Comparison of ENCODE assay signal across 13 cellular contexts in genomic region chr7:44964831-44965440, GRCh38. TPM values are rescaled to one million over a fixed set of nuclear protein-coding genes. Genes with fewer than 3 reads are reported as not detected.
A peak's percentile ranks its signal among the peaks of the same experiment; 100 is the strongest.
DNase-seq lines count a peak whose midpoint lies in the region; ATAC-seq and TF ChIP-seq lines count a peak whose summit lies in the region.
"Had no signal": no experiment of that assay in that cellular context is flagged by ENCODE, and none has a peak within 500 bp of the region (broad histone marks: within the 10 kb centered on the region; RNA-seq: fewer than 3 reads in every experiment).

No MANE protein-coding gene starts in this region.

- TF ChIP-seq POLR2A in NB4 (IDR thresholded peaks at IDR 0.05; ENCODE audit: extremely low read depth, insufficient read length), result no peak

- H3K27ac Mint-ChIP-seq in activated CD8-positive, alpha-beta memory T cell treated with anti-CD3 and anti-CD28 coated beads, Interleukin-2, amount 10 ng/mL, durations not matched to agents 7 days and 5 days, result no peak overlapping the region
- no peak overlapping the region for H3K27ac Mint-ChIP-seq in osteocyte (ENCODE audit: unreplicated experiment)

- H3K27me3 Mint-ChIP-seq in activated CD8-positive, alpha-beta memory T cell treated with anti-CD3 and anti-CD28 coated beads, Interleukin-2, amount 10 ng/mL, durations not matched to agents 7 days and 5 days, result no peaks in the 10 kb centered on the region
- H3K27me3 Mint-ChIP-seq in osteocyte (ENCODE audit: unreplicated experiment), result no peaks in the 10 kb centered on the region

- H3K27ac ChIP-seq in coronary artery, result no peak overlapping the region
- H3K27ac ChIP-seq: KMS-11, thyroid gland had no signal

- H3K4me1 Mint-ChIP-seq in activated CD8-positive, alpha-beta memory T cell treated with anti-CD3 and anti-CD28 coated beads, Interleukin-2, amount 10 ng/mL, durations not matched to agents 7 days and 5 days, result peaks cover 16% of the 10 kb centered on the region
- no peaks in the 10 kb centered on the region for H3K4me1 Mint-ChIP-seq in osteocyte (ENCODE audit: unreplicated experiment)

- H3K36me3 Mint-ChIP-seq in activated CD8-positive, alpha-beta memory T cell treated with anti-CD3 and anti-CD28 coated beads, Interleukin-2, amount 10 ng/mL, durations not matched to agents 7 days and 5 days, result peaks cover 48% of the 10 kb centered on the region
- H3K36me3 Mint-ChIP-seq in osteocyte (ENCODE audit: unreplicated experiment), result no peaks in the 10 kb centered on the region

- DNase-seq in activated CD8-positive, alpha-beta memory T cell treated with anti-CD3 and anti-CD28 coated beads for 24 hours, result peak; percentile 61
- no peak for DNase-seq in activated CD8-positive, alpha-beta memory T cell treated with anti-CD3 and anti-CD28 coated beads, Interleukin-2, amount 10 ng/mL, durations not matched to agents 7 days and 5 days
- DNase-seq in NB4 (ENCODE audit: low read depth) (peak; percentile 24), coronary artery (ENCODE audit: low spot score) (peak; percentile 70), sciatic nerve (ENCODE audit: low spot score) (peak; percentile 52), glomerular visceral epithelial cell (ENCODE audit: extremely low spot score) (no peak), osteocyte (ENCODE audit: extremely low spot score, unreplicated experiment) (no peak)
- DNase-seq: amygdala, NCI-H1417 treated with DMSO at 0.1 percent for 48 hours, thyroid gland had no signal

- TF ChIP-seq CTCF in NB4 (IDR thresholded peaks at IDR 0.05; ENCODE audit: low read depth, low read length) (no peak), coronary artery (IDR thresholded peaks at IDR 0.05) (no peak), osteocyte (IDR thresholded peaks at IDR 0.05) (no peak)

- intact Hi-C loops in sciatic nerve (cut with DNase I), result loop anchor here (10.0 kb wide), 1 partner anchor 170 kb away; no protein-coding TSS in a partner anchor

- H3K4me3 ChIP-seq in NB4 (ENCODE audit: low read depth, low read length), result no peak overlapping the region
- H3K4me3 ChIP-seq in coronary artery, result no peak overlapping the region
- H3K4me3 ChIP-seq: thyroid gland had no signal

- ATAC-seq in activated CD8-positive, alpha-beta memory T cell treated with anti-CD3 and anti-CD28 coated beads, Interleukin-2, amount 10 ng/mL, durations not matched to agents 7 days and 5 days, result no peak
- ATAC-seq in sciatic nerve (no peak), GM21723 (IDR thresholded peaks at IDR 0.05; ENCODE audit: unreplicated experiment) (no peak)

- H3K4me3 Mint-ChIP-seq in activated CD8-positive, alpha-beta memory T cell treated with anti-CD3 and anti-CD28 coated beads, Interleukin-2, amount 10 ng/mL, durations not matched to agents 7 days and 5 days, result no peak overlapping the region
- H3K4me3 Mint-ChIP-seq in osteocyte (ENCODE audit: unreplicated experiment), result no peak overlapping the region

- H3K9me3 Mint-ChIP-seq in activated CD8-positive, alpha-beta memory T cell treated with anti-CD3 and anti-CD28 coated beads, Interleukin-2, amount 10 ng/mL, durations not matched to agents 7 days and 5 days (ENCODE audit: low read depth), result no peaks in the 10 kb centered on the region
- H3K9me3 Mint-ChIP-seq in osteocyte (ENCODE audit: unreplicated experiment), result no peaks in the 10 kb centered on the region

- CTCF ChIA-PET in activated CD8-positive, alpha-beta memory T cell treated with anti-CD3 and anti-CD28 coated beads, Interleukin-2, amount 10 ng/mL, durations not matched to agents 7 days and 5 days (lab: Charles Lee), result interaction anchor here (0.7 to 2.2 kb wide), 5 partner anchors 8 to 172 kb away, joined by 3 to 5 read pairs (median 5); no protein-coding TSS in a partner anchor

RNA-seq across cellular contexts. Expression of gene MYO1G, which starts 13.9 kb away (rescaled TPM):
- 100 to 1,000 TPM; 502 to 567 TPM for total RNA-seq in activated CD8-positive, alpha-beta memory T cell treated with anti-CD3 and anti-CD28 coated beads, Interleukin-2, amount 10 ng/mL, durations not matched to agents 7 days and 5 days
- total RNA-seq in sciatic nerve (8.8 TPM), osteocyte (0.05 TPM in 1 of 2 replicates, not detected in the other)
- total RNA-seq: glomerular endothelial cell had no signal

RNA-seq across cellular contexts. Expression of gene CCM2, which starts 35.1 kb away (rescaled TPM):
- total RNA-seq in activated CD8-positive, alpha-beta memory T cell treated with anti-CD3 and anti-CD28 coated beads, Interleukin-2, amount 10 ng/mL, durations not matched to agents 7 days and 5 days, result 100 to 1,000 TPM in 1 of 2 experiments, 10 to 100 TPM in 1; 87.5 to 113 TPM
- total RNA-seq in sciatic nerve (42.9 TPM), osteocyte (41.4 and 42.3 TPM in 2 replicates)

Comparison
In these comparisons a context has a peak if more than half of its experiments do, and no peak if none do; other contexts are left out.
1. DNase-seq: peak in activated CD8-positive, alpha-beta memory T cell treated with anti-CD3 and anti-CD28 coated beads for 24 hours (single experiment), NB4 (single experiment), coronary artery (single experiment) and sciatic nerve (single experiment); none in activated CD8-positive, alpha-beta memory T cell treated with anti-CD3 and anti-CD28 coated beads, Interleukin-2, amount 10 ng/mL, durations not matched to agents 7 days and 5 days (single experiment), glomerular visceral epithelial cell (single experiment) and osteocyte (single experiment).
2. RNA of gene MYO1G, which starts 13.9 kb away (total RNA-seq): 502 to 567 TPM in activated CD8-positive, alpha-beta memory T cell treated with anti-CD3 and anti-CD28 coated beads, Interleukin-2, amount 10 ng/mL, durations not matched to agents 7 days and 5 days; 8.8 TPM in sciatic nerve (single experiment) and 0.05 TPM in osteocyte; every median in the first group is over 10 times any median in the second.